ENCODE assay signal across 9 cellular contexts in the genomic region with DNA sequence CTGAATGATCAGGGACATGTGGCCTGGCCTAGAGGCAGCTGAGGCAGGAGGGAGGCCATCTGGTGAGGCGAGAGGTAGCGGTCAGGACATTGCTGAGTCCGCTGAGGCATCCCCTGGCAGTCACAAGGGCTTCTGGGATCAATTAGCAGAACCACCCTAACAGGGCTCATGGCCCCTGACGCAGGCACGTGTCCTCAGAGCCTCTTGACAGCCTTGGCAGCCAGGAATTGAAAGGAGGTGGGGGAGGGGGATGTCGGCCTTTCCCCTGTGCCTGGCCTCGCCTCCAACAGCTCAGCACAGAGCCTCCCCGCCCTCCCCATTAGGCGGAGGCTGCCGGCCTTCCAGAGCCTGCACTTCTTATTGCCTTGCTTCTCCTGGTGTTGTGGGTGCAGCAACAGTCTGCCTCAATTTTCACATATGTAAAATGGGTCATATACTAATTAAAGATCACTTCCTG. TPM values are rescaled to one million over a fixed set of nuclear protein-coding genes. Genes with fewer than 3 reads are reported as not detected.
DNase-seq lines count a peak whose midpoint lies in the region; ATAC-seq and TF ChIP-seq lines count a peak whose summit lies in the region.
"Had no signal": no experiment of that assay in that cellular context is flagged by ENCODE, and none has a peak within 500 bp of the region (broad histone marks: within the 10 kb centered on the region; RNA-seq: fewer than 3 reads in every experiment).

No MANE protein-coding gene starts in this region.

- H3K27ac ChIP-seq in left ventricle myocardium inferior (replicated peaks): peak overlapping the region; percentile 4
- peak overlapping the region; percentile 31 for H3K27ac ChIP-seq in suprapubic skin
- H3K27ac ChIP-seq: dorsolateral prefrontal cortex had no signal

- no peaks in the 10 kb centered on the region for H3K36me3 Mint-ChIP-seq in activated T-cell treated with anti-CD3 and anti-CD28 coated beads, Interleukin-2, amount 50 U/mL, for 72 hours (ENCODE audit: insufficient read depth in 2 of 2)

- no peak for TF ChIP-seq EP300 in suprapubic skin (IDR thresholded peaks at IDR 0.05)

- intact Hi-C loops in left ventricle myocardium inferior (cut with micrococcal nuclease): no loop called here

- no peaks in the 10 kb centered on the region for H3K4me1 Mint-ChIP-seq in activated T-cell treated with anti-CD3 and anti-CD28 coated beads, Interleukin-2, amount 50 U/mL, for 72 hours (ENCODE audit: low read depth)

- H3K4me3 ChIP-seq in left ventricle myocardium inferior (no peak overlapping the region), suprapubic skin (no peak overlapping the region)
- H3K4me3 ChIP-seq: dorsolateral prefrontal cortex had no signal

- no peaks in the 10 kb centered on the region for H3K27me3 Mint-ChIP-seq in activated T-cell treated with anti-CD3 and anti-CD28 coated beads, Interleukin-2, amount 50 U/mL, for 72 hours (ENCODE audit: low read depth)

- in situ Hi-C loops in SK-MEL-5 (cut with HindIII; ENCODE audit: low pct_unique_long_range_greater_than_20kb, low sequenced_read_pairs): no loop called here

- peaks cover 6% of the 10 kb centered on the region for H3K27me3 ChIP-seq in left ventricle myocardium inferior (ENCODE audit: low read depth)
- H3K27me3 ChIP-seq in suprapubic skin: no peaks in the 10 kb centered on the region
- H3K27me3 ChIP-seq: dorsolateral prefrontal cortex had no signal

- WGBS in suprapubic skin: 17% methylated on average over 8 of the region's 10 CpGs

- no peak for TF ChIP-seq CTCF in left ventricle myocardium inferior (IDR thresholded peaks at IDR 0.05; ENCODE audit: borderline replicate concordance)
- no peak for TF ChIP-seq CTCF in suprapubic skin (IDR thresholded peaks at IDR 0.05)

- no peaks in the 10 kb centered on the region for H3K9me3 Mint-ChIP-seq in activated T-cell treated with anti-CD3 and anti-CD28 coated beads, Interleukin-2, amount 50 U/mL, for 72 hours

- DNase-seq in HT-29 (ENCODE audit: low spot score) (peak; percentile 25), SK-MEL-5 (ENCODE audit: low read depth, low spot score) (peak; percentile 32), left ventricle myocardium inferior (peak; percentile 78), suprapubic skin (ENCODE audit: low spot score in 2 of 2) (peak; percentile 94 to 96), SKM-1 treated with dmso at 0.1 percent for 144 hours (lab: John Stamatoyannopoulos, UW; ENCODE audit: unreplicated experiment) (no peak), NCI-H774 (lab: John Stamatoyannopoulos, UW) (no peak)
- DNase-seq in activated T-cell treated with anti-CD3 and anti-CD28 coated beads, Interleukin-2, amount 50 U/mL, for 72 hours: no peak

- no peak overlapping the region for H3K27ac Mint-ChIP-seq in activated T-cell treated with anti-CD3 and anti-CD28 coated beads, Interleukin-2, amount 50 U/mL, for 72 hours

- no peak overlapping the region for H3K4me3 Mint-ChIP-seq in activated T-cell treated with anti-CD3 and anti-CD28 coated beads, Interleukin-2, amount 50 U/mL, for 72 hours

- ATAC-seq in activated T-cell treated with anti-CD3 and anti-CD28 coated beads, Interleukin-2, amount 50 U/mL, for 72 hours (replicated peaks in 1 of 2): no peak
- no peak for ATAC-seq in GM21390 (IDR thresholded peaks at IDR 0.05; ENCODE audit: unreplicated experiment)

- H3K4me1 ChIP-seq in left ventricle myocardium inferior (peaks cover 9% of the 10 kb centered on the region), suprapubic skin (peaks cover 26% of the 10 kb centered on the region)

- TF ChIP-seq POLR2A in suprapubic skin (IDR thresholded peaks at IDR 0.05): peak in 1 of 2 donors; percentile 54

- H3K36me3 ChIP-seq in left ventricle myocardium inferior: no peaks in the 10 kb centered on the region
- H3K36me3 ChIP-seq in suprapubic skin: no peaks in the 10 kb centered on the region

- H3K9me3 ChIP-seq in left ventricle myocardium inferior (replicated peaks) (no peaks in the 10 kb centered on the region), suprapubic skin (no peaks in the 10 kb centered on the region)

RNA-seq across cellular contexts. Expression of a gene that starts 55.5 kb away (rescaled TPM):
- not detected in 2 replicates for total RNA-seq in HT-29 (2014; rRNA removed; shearing (Covaris generic))
- not detected in 2 replicates for total RNA-seq in SK-MEL-5 (2014; rRNA removed; shearing (Covaris generic))
- polyA plus RNA-seq in SK-MEL-5 (2015; cell fraction: cytosol; rRNA removed): not detected in 2 replicates
- polyA plus RNA-seq in SK-MEL-5 (2015; cell fraction: nucleus; rRNA removed): not detected in 2 replicates
- 1.2 TPM for total RNA-seq in left ventricle myocardium inferior
- total RNA-seq in suprapubic skin: 1 to 10 TPM in 2 of 4 donors, under 1 TPM in 2; 0.70 to 3.1 (median 0.97) TPM
- total RNA-seq in activated T-cell treated with anti-CD3 and anti-CD28 coated beads, Interleukin-2, amount 50 U/mL, for 72 hours: under 1 TPM; 0.19 to 0.31 TPM

Comparison
In these comparisons a context has a peak if more than half of its experiments do, and no peak if none do; other contexts are left out.
1. DNase-seq: peak in HT-29 (single experiment), SK-MEL-5 (single experiment), left ventricle myocardium inferior (single experiment) and suprapubic skin (2 of 2); none in activated T-cell treated with anti-CD3 and anti-CD28 coated beads, Interleukin-2, amount 50 U/mL, for 72 hours (0 of 2), SKM-1 treated with dmso at 0.1 percent for 144 hours (single experiment) and NCI-H774 (single experiment).